Comparison of ENCODE assay signal across 9 cellular contexts in the genomic region with DNA sequence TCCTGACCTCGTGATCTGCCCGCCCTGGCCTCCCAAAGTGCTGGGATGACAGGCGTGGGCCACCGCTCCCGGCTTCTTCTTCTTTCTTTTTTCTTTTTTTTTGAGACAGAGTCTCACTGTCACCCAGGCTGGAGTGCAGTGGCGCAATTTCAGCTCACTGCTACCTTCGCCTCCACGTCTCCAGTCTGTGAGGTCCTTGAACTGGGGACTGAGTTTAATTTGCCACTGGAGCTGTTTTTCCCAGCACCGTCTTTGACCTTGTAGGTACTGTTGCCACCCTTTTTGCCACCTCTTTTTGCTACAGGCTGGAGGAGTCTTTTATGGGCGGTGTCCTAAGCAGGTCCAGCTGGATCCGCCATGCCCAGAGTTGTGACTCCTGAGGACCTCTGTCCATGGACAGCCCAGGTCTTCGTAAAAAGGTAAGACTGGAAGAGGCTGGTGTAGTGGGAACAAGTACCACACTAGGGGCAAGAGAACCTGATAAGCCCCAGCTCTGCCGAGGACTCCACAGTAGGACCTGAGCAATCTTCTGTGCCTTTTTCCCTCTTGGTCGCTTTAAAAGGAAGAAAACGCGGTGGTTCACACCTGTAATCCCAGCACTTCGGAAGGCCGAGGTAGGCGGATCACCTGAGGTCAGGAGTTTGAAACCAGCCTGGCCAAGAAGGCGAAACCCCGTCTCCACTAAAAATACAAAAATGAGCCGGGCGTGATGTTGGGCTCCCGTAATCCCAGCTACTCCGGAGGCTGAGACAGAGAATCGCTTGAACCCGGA. TPM values are rescaled to one million over a fixed set of nuclear protein-coding genes. Genes with fewer than 3 reads are reported as not detected.
DNase-seq lines count a peak whose midpoint lies in the region; ATAC-seq and TF ChIP-seq lines count a peak whose summit lies in the region.
"Had no signal": no experiment of that assay in that cellular context is flagged by ENCODE, and none has a peak within 500 bp of the region (broad histone marks: within the 10 kb centered on the region; RNA-seq: fewer than 3 reads in every experiment).

No MANE protein-coding gene starts in this region.

- DNase-seq in heart right ventricle (no peak), Right ventricle myocardium inferior (ENCODE audit: missing footprints) (no peak), choroid plexus epithelial cell (ENCODE audit: low read depth) (no peak), upper lobe of left lung (peak in 1 of 2 donors; percentile 82), NCI-H446 (lab: John Stamatoyannopoulos, UW) (no peak), COR-L47 (lab: John Stamatoyannopoulos, UW) (no peak)
- DNase-seq in T-helper 2 cell treated with Interferon-gamma antibody and Interleukin-4, amounts not matched to agents 5 μg/mL and 100 μg/mL, for 36 hours (ENCODE audit: low spot score), result peak; percentile 49

- H3K27me3 Mint-ChIP-seq in T-helper 2 cell treated with Interferon-gamma antibody and Interleukin-4, amounts not matched to agents 5 μg/mL and 100 μg/mL, for 36 hours (ENCODE audit: low read depth), result peaks cover 12% of the 10 kb centered on the region

- H3K9ac ChIP-seq in muscle layer of colon (ENCODE audit: low read length), result no peak overlapping the region

- no peak overlapping the region for H3K4me3 Mint-ChIP-seq in T-helper 2 cell treated with Interferon-gamma antibody and Interleukin-4, amounts not matched to agents 5 μg/mL and 100 μg/mL, for 36 hours

- TF ChIP-seq POLR2A in upper lobe of left lung (IDR thresholded peaks at IDR 0.05), result peak in 1 of 4 donors; percentile 34

- H3K27ac ChIP-seq in heart right ventricle, result peak overlapping the region; percentile 91 to 100 (median 98)
- peak overlapping the region; percentile 94 for H3K27ac ChIP-seq in muscle layer of colon (ENCODE audit: low read depth, low read length)
- peak overlapping the region; percentile 95 to 98 (median 97) for H3K27ac ChIP-seq in upper lobe of left lung

- H3K36me3 ChIP-seq in heart right ventricle, result no peaks in the 10 kb centered on the region
- no peaks in the 10 kb centered on the region for H3K36me3 ChIP-seq in muscle layer of colon (ENCODE audit: insufficient read depth, low read length)
- no peaks in the 10 kb centered on the region for H3K36me3 ChIP-seq in upper lobe of left lung

- TF ChIP-seq CTCF in heart right ventricle (IDR thresholded peaks at IDR 0.05) (no peak), choroid plexus epithelial cell (conservative IDR thresholded peaks at IDR 0.05; ENCODE audit: low read depth, low read length) (no peak), upper lobe of left lung (IDR thresholded peaks at IDR 0.05) (no peak)

- H3K36me3 Mint-ChIP-seq in T-helper 2 cell treated with Interferon-gamma antibody and Interleukin-4, amounts not matched to agents 5 μg/mL and 100 μg/mL, for 36 hours (ENCODE audit: low read depth), result no peaks in the 10 kb centered on the region

- TF ChIP-seq EP300 in upper lobe of left lung (IDR thresholded peaks at IDR 0.05), result no peak

- peak overlapping the region; percentile 70 for H3K27ac Mint-ChIP-seq in T-helper 2 cell treated with Interferon-gamma antibody and Interleukin-4, amounts not matched to agents 5 μg/mL and 100 μg/mL, for 36 hours

- H3K27me3 ChIP-seq in heart right ventricle (no peaks in the 10 kb centered on the region), muscle layer of colon (ENCODE audit: control insufficient read depth in 1 of 2, insufficient read depth in 2 of 2, low read length in 2 of 2) (no peaks in the 10 kb centered on the region), upper lobe of left lung (no peaks in the 10 kb centered on the region)

- H3K4me1 Mint-ChIP-seq in T-helper 2 cell treated with Interferon-gamma antibody and Interleukin-4, amounts not matched to agents 5 μg/mL and 100 μg/mL, for 36 hours (ENCODE audit: low read depth), result peaks cover 5% of the 10 kb centered on the region

- H3K4me3 ChIP-seq in heart right ventricle (peak overlapping the region in 9 of 10 donors; percentile 23 to 67 (median 60)), choroid plexus epithelial cell (ENCODE audit: low read depth, low read length) (peak overlapping the region; percentile 42), muscle layer of colon (ENCODE audit: low read depth in 1 of 2, low read length in 2 of 2) (peak overlapping the region in 1 of 2 donors; percentile 32), upper lobe of left lung (peak overlapping the region in 3 of 4 donors; percentile 28 to 61 (median 35))

- H3K9me3 ChIP-seq in heart right ventricle (no peaks in the 10 kb centered on the region), muscle layer of colon (ENCODE audit: low read length) (no peaks in the 10 kb centered on the region), upper lobe of left lung (no peaks in the 10 kb centered on the region)

- intact Hi-C loops in heart right ventricle (cut with DNase I) (loop anchor here in 1 of 10 donors (1.0 to 10.0 kb wide), 2 partner anchors 62 to 176 kb away; partner anchors contain the start of gene RAB35), Right ventricle myocardium inferior (cut with DNase I) (no loop called here)

- WGBS in heart right ventricle, 2 donors, result 30 to 31% methylated on average over 27 of the region's 27 CpGs
- 19 to 29% methylated on average over 23 to 27 of the region's 27 CpGs for WGBS in upper lobe of left lung, 2 donors

- ATAC-seq in heart right ventricle (peak in 3 of 8 donors; percentile 0 to 9 (median 1)), Right ventricle myocardium inferior (no peak), upper lobe of left lung (ENCODE audit: low FRiP score in 2 of 2) (peak in 1 of 2 donors; percentile 66)

- H3K9me3 Mint-ChIP-seq in T-helper 2 cell treated with Interferon-gamma antibody and Interleukin-4, amounts not matched to agents 5 μg/mL and 100 μg/mL, for 36 hours, result no peaks in the 10 kb centered on the region

- peaks cover 0 to 28% (median 8%) of the 10 kb centered on the region in 9 donors for H3K4me1 ChIP-seq in heart right ventricle
- H3K4me1 ChIP-seq in muscle layer of colon (ENCODE audit: insufficient read depth, low read length), result no peaks in the 10 kb centered on the region
- H3K4me1 ChIP-seq in upper lobe of left lung, result peaks cover 5 to 20% (median 9%) of the 10 kb centered on the region in 4 donors

RNA-seq across cellular contexts. Expression of gene RNU4-2, which starts 1.0 kb away (rescaled TPM):
- total RNA-seq in heart right ventricle (over 10,000 TPM in 7 of 10 donors, 1,000 to 10,000 TPM in 3; 5,348 to 18,425 (median 10,263) TPM), Right ventricle myocardium inferior (12,991 TPM), upper lobe of left lung (over 10,000 TPM in 1 of 6 donors, 1,000 to 10,000 TPM in 1, under 1 TPM in 4; under 0.01 to 11,449 (median under 0.01) TPM)
- not detected for polyA plus RNA-seq in heart right ventricle

RNA-seq across cellular contexts. Expression of gene RNU4-1, which starts 2.3 kb away (rescaled TPM):
- total RNA-seq in heart right ventricle, result 1,000 to 10,000 TPM in 6 of 10 donors, 100 to 1,000 TPM in 4; 426 to 3,423 (median 1,870) TPM
- polyA plus RNA-seq in heart right ventricle, result not detected
- total RNA-seq in Right ventricle myocardium inferior, result 1,499 TPM
- 1,000 to 10,000 TPM in 2 of 6 donors, under 1 TPM in 4; under 0.01 to 4,461 (median under 0.01) TPM for total RNA-seq in upper lobe of left lung

RNA-seq across cellular contexts. Expression of gene SIRT4, which starts 11.4 kb away (rescaled TPM):
- total RNA-seq in heart right ventricle, result 1 to 10 TPM; 3.7 to 9.0 (median 4.7) TPM
- 1 to 10 TPM; 2.8 to 6.2 TPM for polyA plus RNA-seq in heart right ventricle
- total RNA-seq in Right ventricle myocardium inferior, result 9.0 TPM
- total RNA-seq in upper lobe of left lung, result 1 to 10 TPM in 5 of 6 donors, under 1 TPM in 1; 1.00 to 5.2 (median 2.9) TPM

RNA-seq across cellular contexts. Expression of gene PXN, which starts 25.2 kb away (rescaled TPM):
- 10 to 100 TPM; 52.0 to 83.7 (median 63.3) TPM for total RNA-seq in heart right ventricle
- 100 to 1,000 TPM in 1 of 2 donors, 10 to 100 TPM in 1; 41.2 to 123 TPM for polyA plus RNA-seq in heart right ventricle
- 63.7 TPM for total RNA-seq in Right ventricle myocardium inferior
- total RNA-seq in upper lobe of left lung, result 100 to 1,000 TPM in 4 of 6 donors, 10 to 100 TPM in 2; 67.8 to 210 (median 116) TPM

RNA-seq across cellular contexts. Expression of gene PLA2G1B, which starts 36.9 kb away (rescaled TPM):
- total RNA-seq in heart right ventricle (1 to 10 TPM in 3 of 10 donors, under 1 TPM in 4, not detected in 3; 0.65 to 1.8 (median 0.89) TPM), Right ventricle myocardium inferior (not detected), upper lobe of left lung (100 to 1,000 TPM in 2 of 6 donors, 10 to 100 TPM in 4; 10.5 to 412 (median 70.3) TPM)
- polyA plus RNA-seq in heart right ventricle, result under 1 TPM in 1 of 2 donors, not detected in 1; 0.22 TPM
- total RNA-seq: dermis microvascular lymphatic vessel endothelial cell had no signal
